Comparison of ENCODE assay signal across 9 cellular contexts in genomic region chr3:20511863-20512262, GRCh38.
DNase-seq lines count a peak whose midpoint lies in the region; ATAC-seq and TF ChIP-seq lines count a peak whose summit lies in the region.
"Had no signal": no experiment of that assay in that cellular context is flagged by ENCODE, and none has a peak within 500 bp of the region (broad histone marks: within the 10 kb centered on the region; RNA-seq: fewer than 3 reads in every experiment).

No MANE protein-coding gene starts in this region.

- no peaks in the 10 kb centered on the region for H3K36me3 ChIP-seq in lower lobe of right lung

- no peak overlapping the region for H3K27ac ChIP-seq in lower lobe of right lung

- no peaks in the 10 kb centered on the region for H3K9me3 ChIP-seq in lower lobe of right lung

- intact Hi-C loops in lower lobe of right lung (cut with DNase I) = no loop called here

- peak; percentile 34 for DNase-seq in DMS114 treated with DMSO at 0.1 percent for 48 hours (lab: John Stamatoyannopoulos, UW; ENCODE audit: unreplicated experiment)
- DNase-seq in NCI-H460 (ENCODE audit: extremely low read depth, low read depth) = peak; percentile 13
- peak; percentile 61 for DNase-seq in choroid plexus epithelial cell (ENCODE audit: low read depth)
- DNase-seq in lower lobe of right lung = no peak
- DNase-seq in GM19238 (ENCODE audit: insufficient read length, low spot score) = no peak
- DNase-seq in stimulated activated CD8-positive, alpha-beta memory T cell treated with anti-CD3 and anti-CD28 coated beads, Interleukin-4, amount 100 ng/mL, for 48 hours = no peak
- DNase-seq: activated B cell treated with CpG ODN at 0.5 μM for 24 hours had no signal

- TF ChIP-seq CTCF in choroid plexus epithelial cell (conservative IDR thresholded peaks at IDR 0.05; ENCODE audit: low read depth, low read length) (peak; percentile 52), lower lobe of right lung (IDR thresholded peaks at IDR 0.05) (peak; percentile 58)

- peak; percentile 98 for ATAC-seq in GM19395 (IDR thresholded peaks at IDR 0.05; ENCODE audit: unreplicated experiment)
- ATAC-seq in HG03196 (IDR thresholded peaks at IDR 0.05; ENCODE audit: unreplicated experiment) = peak; percentile 76
- ATAC-seq in lower lobe of right lung = peak; percentile 85 to 90

- no peaks in the 10 kb centered on the region for H3K27me3 ChIP-seq in lower lobe of right lung (ENCODE audit: low read depth)

- no peaks in the 10 kb centered on the region for H3K4me1 ChIP-seq in lower lobe of right lung

- H3K4me3 ChIP-seq in choroid plexus epithelial cell (ENCODE audit: low read depth, low read length) = no peak overlapping the region
- H3K4me3 ChIP-seq in lower lobe of right lung = no peak overlapping the region

Comparison
In these comparisons a context has a peak if more than half of its experiments do, and no peak if none do; other contexts are left out.
1. DNase-seq: peak in DMS114 treated with DMSO at 0.1 percent for 48 hours (single experiment), NCI-H460 (single experiment) and choroid plexus epithelial cell (single experiment); none in lower lobe of right lung (single experiment), GM19238 (single experiment) and stimulated activated CD8-positive, alpha-beta memory T cell treated with anti-CD3 and anti-CD28 coated beads, Interleukin-4, amount 100 ng/mL, for 48 hours (single experiment).
2. Peak in every context shown above with its lines, with median percentiles within 50 percentile points of each other: ATAC-seq.